Comparison of ENCODE assay signal across 14 cellular contexts in the genomic region with DNA sequence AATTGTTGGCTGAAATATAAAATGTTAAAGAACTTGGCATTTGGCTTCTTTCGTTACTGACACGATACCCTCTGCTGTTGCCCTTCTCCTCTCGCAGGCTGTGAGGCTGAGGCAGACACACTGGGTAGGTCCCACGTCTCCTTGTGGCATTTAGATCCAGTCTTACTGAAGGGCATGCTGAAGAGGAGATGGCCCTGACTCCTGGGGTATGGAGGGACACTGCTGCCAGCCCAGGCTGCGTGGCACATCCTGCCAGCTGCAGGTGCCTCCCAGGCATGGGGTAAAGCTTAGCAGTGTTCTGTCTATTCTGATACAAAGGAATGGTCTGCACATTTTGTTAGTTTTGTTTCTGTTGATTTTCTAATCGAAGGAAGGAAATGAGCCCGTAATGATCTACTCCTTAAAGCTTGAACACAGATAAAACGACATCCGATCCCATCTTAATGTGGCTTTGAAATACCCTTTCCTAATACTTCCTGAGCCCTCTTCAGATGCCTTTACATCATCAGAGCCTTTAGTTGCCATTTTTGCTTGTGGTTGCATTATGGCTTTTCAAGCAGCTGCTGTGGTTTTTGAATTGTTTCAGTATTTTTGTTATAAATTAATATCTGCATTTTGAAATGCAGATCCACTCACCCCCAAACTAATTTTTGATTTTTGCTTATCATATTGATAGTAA.
A peak's percentile ranks its signal among the peaks of the same experiment; 100 is the strongest.
DNase-seq lines count a peak whose midpoint lies in the region; TF ChIP-seq lines count a peak whose summit lies in the region.
"Had no signal": no experiment of that assay in that cellular context is flagged by ENCODE, and none has a peak within 500 bp of the region (broad histone marks: within the 10 kb centered on the region; RNA-seq: fewer than 3 reads in every experiment).

No MANE protein-coding gene starts in this region.

- no peaks in the 10 kb centered on the region for H3K9me3 Mint-ChIP-seq in activated naive CD4-positive, alpha-beta T cell treated with anti-CD3 and anti-CD28 coated beads, Interleukin-2, amount 50 U/mL, for 24 hours
- H3K9me3 Mint-ChIP-seq in glutamatergic neuron (ENCODE audit: unreplicated experiment): peaks cover 8% of the 10 kb centered on the region
- H3K9me3 Mint-ChIP-seq in mesothelial cell of epicardium: no peaks in the 10 kb centered on the region
- H3K9me3 Mint-ChIP-seq: IgD-negative memory B cell had no signal

- H3K4me3 ChIP-seq in OCI-LY7 (ENCODE audit: low read depth, low read length, poor library complexity, severe bottlenecking) (peak overlapping the region; percentile 19), dorsolateral prefrontal cortex (peak overlapping the region in 1 of 59 donors; percentile 9)
- H3K4me3 ChIP-seq: GM23248, right lobe of liver had no signal

- no peaks in the 10 kb centered on the region for H3K9me3 ChIP-seq in OCI-LY7 (ENCODE audit: low read length)
- H3K9me3 ChIP-seq: BE2C, right lobe of liver had no signal

- peak overlapping the region; percentile 17 for H3K27ac ChIP-seq in OCI-LY7 (ENCODE audit: low read depth, low read length, poor library complexity, severe bottlenecking)
- peak overlapping the region; percentile 61 to 100 (median 97) for H3K27ac ChIP-seq in dorsolateral prefrontal cortex
- peak overlapping the region; percentile 97 for H3K27ac ChIP-seq in substantia nigra (ENCODE audit: low read depth, low read length, poor library complexity, severe bottlenecking)
- H3K27ac ChIP-seq: GM23248, right lobe of liver had no signal

- H3K4me1 ChIP-seq in OCI-LY7 (ENCODE audit: insufficient read depth, low read length, poor library complexity, severe bottlenecking): peaks cover 51% of the 10 kb centered on the region

- peaks cover 68% of the 10 kb centered on the region for H3K4me1 Mint-ChIP-seq in activated naive CD4-positive, alpha-beta T cell treated with anti-CD3 and anti-CD28 coated beads, Interleukin-2, amount 50 U/mL, for 24 hours
- H3K4me1 Mint-ChIP-seq in glutamatergic neuron (ENCODE audit: low read depth, unreplicated experiment): peaks cover 33% of the 10 kb centered on the region
- peaks cover 13% of the 10 kb centered on the region for H3K4me1 Mint-ChIP-seq in mesothelial cell of epicardium

- H3K36me3 Mint-ChIP-seq in activated naive CD4-positive, alpha-beta T cell treated with anti-CD3 and anti-CD28 coated beads, Interleukin-2, amount 50 U/mL, for 24 hours: peaks cover 12% of the 10 kb centered on the region
- peaks cover 4% of the 10 kb centered on the region for H3K36me3 Mint-ChIP-seq in glutamatergic neuron (ENCODE audit: unreplicated experiment)
- H3K36me3 Mint-ChIP-seq in mesothelial cell of epicardium: peaks cover 24% of the 10 kb centered on the region

- peak overlapping the region; percentile 71 for H3K27ac Mint-ChIP-seq in activated naive CD4-positive, alpha-beta T cell treated with anti-CD3 and anti-CD28 coated beads, Interleukin-2, amount 50 U/mL, for 24 hours
- no peak overlapping the region for H3K27ac Mint-ChIP-seq in glutamatergic neuron (ENCODE audit: unreplicated experiment)
- no peak overlapping the region for H3K27ac Mint-ChIP-seq in mesothelial cell of epicardium

- TF ChIP-seq CTCF in OCI-LY7 (conservative IDR thresholded peaks at IDR 0.05; ENCODE audit: low read length) (no peak), dorsolateral prefrontal cortex (IDR thresholded peaks at IDR 0.05 in 54 of 56, conservative IDR thresholded peaks at IDR 0.05 in 2 of 56; ENCODE audit: low read depth in 1 of 56, partially characterized antibody in 56 of 56) (no peak), glutamatergic neuron (IDR thresholded peaks at IDR 0.05; ENCODE audit: partially characterized antibody, unreplicated experiment) (no peak), mesothelial cell of epicardium (IDR thresholded peaks at IDR 0.05; ENCODE audit: unreplicated experiment) (no peak)

- no peak overlapping the region for H2AFZ ChIP-seq in OCI-LY7 (ENCODE audit: low read length)
- H2AFZ ChIP-seq: GM23248 had no signal

- H3K9me2 ChIP-seq in OCI-LY7 (ENCODE audit: insufficient read depth, low read length): no peaks in the 10 kb centered on the region

- H3K27me3 Mint-ChIP-seq in activated naive CD4-positive, alpha-beta T cell treated with anti-CD3 and anti-CD28 coated beads, Interleukin-2, amount 50 U/mL, for 24 hours: no peaks in the 10 kb centered on the region
- H3K27me3 Mint-ChIP-seq in glutamatergic neuron (ENCODE audit: unreplicated experiment): peaks cover 6% of the 10 kb centered on the region
- H3K27me3 Mint-ChIP-seq in mesothelial cell of epicardium (ENCODE audit: low read depth): no peaks in the 10 kb centered on the region
- H3K27me3 Mint-ChIP-seq: IgD-negative memory B cell had no signal

- peak overlapping the region; percentile 51 for H3K4me2 ChIP-seq in OCI-LY7 (ENCODE audit: low read length)

- no peaks in the 10 kb centered on the region for H4K20me1 ChIP-seq in OCI-LY7 (ENCODE audit: insufficient read depth, low read length)

- peaks cover 6% of the 10 kb centered on the region; the same call in 1 of the 2 replicates for H3K79me2 ChIP-seq in OCI-LY7 (ENCODE audit: insufficient read depth, low read depth, low read length)

- peaks cover 43% of the 10 kb centered on the region; the same call in 1 of the 2 replicates for H3K36me3 ChIP-seq in OCI-LY7 (ENCODE audit: insufficient read depth, low read length)

- H3K27me3 ChIP-seq in dorsolateral prefrontal cortex: no peaks in the 10 kb centered on the region
- H3K27me3 ChIP-seq: BE2C, right lobe of liver had no signal

- CTCF ChIA-PET in OCI-LY7 (lab: Charles Lee; ENCODE audit: unreplicated experiment): interaction anchor here (0.6 kb wide), 1 partner anchor 208 kb away, joined by 3 read pairs; no protein-coding TSS in a partner anchor

- peak overlapping the region; percentile 34 for H3K4me3 Mint-ChIP-seq in activated naive CD4-positive, alpha-beta T cell treated with anti-CD3 and anti-CD28 coated beads, Interleukin-2, amount 50 U/mL, for 24 hours
- H3K4me3 Mint-ChIP-seq in glutamatergic neuron (ENCODE audit: unreplicated experiment) (no peak overlapping the region), mesothelial cell of epicardium (no peak overlapping the region)

- POLR2A ChIA-PET in OCI-LY7 (lab: Charles Lee): interaction anchor here (0.6 kb wide), 3 partner anchors 20 to 1587 kb away, joined by 3 to 4 read pairs (median 4); no protein-coding TSS in a partner anchor

- BruUV-seq in OCI-LY7 (replicated peaks; lab: Mats Ljungman, UMichigan): no TSS peak

- intact Hi-C loops in OCI-LY7 (cut with micrococcal nuclease; ENCODE audit: unreplicated experiment) (no loop called here), dorsolateral prefrontal cortex (cut with DNase I) (no loop called here)

- DNase-seq in activated naive CD4-positive, alpha-beta T cell treated with Interleukin-2 at 50 U/mL for 16 hours: no peak
- DNase-seq in OCI-LY7 (ENCODE audit: low spot score) (peak; percentile 7), dorsolateral prefrontal cortex (peak in 1 of 10 donors; percentile 9), substantia nigra (lab: John Stamatoyannopoulos, UW) (no peak), glutamatergic neuron (no peak), mesothelial cell of epicardium (ENCODE audit: low spot score in 2 of 2, unreplicated experiment in 2 of 2) (no peak), DMS 273 (lab: John Stamatoyannopoulos, UW; ENCODE audit: unreplicated experiment) (no peak)
- DNase-seq: BE2C, GM23248, NCI-H2171, right lobe of liver, SHP77 had no signal

Comparison
In these comparisons a context has a peak if more than half of its experiments do, and no peak if none do; other contexts are left out.
1. H3K27ac ChIP-seq: peak in every context shown above with its lines; median percentile 97 in dorsolateral prefrontal cortex; 97 in substantia nigra; 17 in OCI-LY7.